8 cellular contexts compared by ENCODE assay signal in genomic region chr11:96342971-96343711, GRCh38. TPM values are rescaled to one million over a fixed set of nuclear protein-coding genes. Genes with fewer than 3 reads are reported as not detected.
DNase-seq lines count a peak whose midpoint lies in the region; ATAC-seq and TF ChIP-seq lines count a peak whose summit lies in the region.

MAML2 (minus strand) TSS chr11:96343195; CDS start chr11:96341895, 1,300 bp downstream.

- peak; percentile 88 for TF ChIP-seq CTCF in CD8-positive, alpha-beta T cell (IDR thresholded peaks at IDR 0.05)

- POLR2A ChIA-PET in CD8-positive, alpha-beta T cell (lab: Charles Lee): interaction anchor here (0.5 to 3.7 kb wide), 30 partner anchors 9 to 553 kb away, joined by 3 to 24 read pairs (median 4); partner anchors contain the start of genes CEP57 and FAM76B
- POLR2A ChIA-PET in activated CD8-positive, alpha-beta memory T cell treated with anti-CD3 and anti-CD28 coated beads for 36 hours (lab: Charles Lee): interaction anchor here (0.5 to 1.8 kb wide), 11 partner anchors 11 to 554 kb away, joined by 3 to 6 read pairs (median 4); partner anchors contain the start of gene FAM76B

- peaks cover 36% of the 10 kb centered on the region for H3K36me3 Mint-ChIP-seq in CD8-positive, alpha-beta T cell
- H3K36me3 Mint-ChIP-seq in memory B cell: no peaks in the 10 kb centered on the region

- peak within 1 kb of the TSS; percentile 98 for H3K4me3 Mint-ChIP-seq in CD8-positive, alpha-beta T cell
- H3K4me3 Mint-ChIP-seq in memory B cell: peak within 1 kb of the TSS; percentile 99

- peaks cover 16% of the 10 kb centered on the region for H3K4me1 ChIP-seq in CD8-positive, alpha-beta T cell (ENCODE audit: insufficient read depth, low read length)
- H3K4me1 ChIP-seq in effector memory CD4-positive, alpha-beta T cell (ENCODE audit: control insufficient read depth, insufficient read depth, low read length, poor library complexity, severe bottlenecking): peaks cover 22% of the 10 kb centered on the region

- no peaks in the 10 kb centered on the region for H3K9me3 ChIP-seq in CD8-positive, alpha-beta T cell (ENCODE audit: low read length)
- H3K9me3 ChIP-seq in effector memory CD4-positive, alpha-beta T cell (ENCODE audit: control insufficient read depth, low read length): no peaks in the 10 kb centered on the region

- peaks cover 39% of the 10 kb centered on the region for H3K4me1 Mint-ChIP-seq in CD8-positive, alpha-beta T cell (ENCODE audit: low read depth)
- H3K4me1 Mint-ChIP-seq in memory B cell: peaks cover 38% of the 10 kb centered on the region

- peak; percentile 82 to 92 (median 88) for DNase-seq in CD8-positive, alpha-beta T cell
- peak; percentile 99 for DNase-seq in HPDE6-E6E7 (ENCODE audit: extremely low spot score)
- DNase-seq in NK-92 (lab: John Stamatoyannopoulos, UW; ENCODE audit: unreplicated experiment): peak; percentile 51
- DNase-seq in effector memory CD4-positive, alpha-beta T cell: peak; percentile 83 to 88 (median 87)
- peak; percentile 72 to 89 for DNase-seq in memory B cell (ENCODE audit: low spot score in 2 of 2)
- DNase-seq in stimulated activated CD8-positive, alpha-beta memory T cell treated with anti-CD3 and anti-CD28 coated beads, Interleukin-12 subunit alpha, Interleukin-12 subunit beta, amount 100 ng/mL, for 1 hour (ENCODE audit: low read depth): peak; percentile 80

- H3K27me3 Mint-ChIP-seq in CD8-positive, alpha-beta T cell (ENCODE audit: low read depth): no peaks in the 10 kb centered on the region
- H3K27me3 Mint-ChIP-seq in memory B cell: no peaks in the 10 kb centered on the region

- peak; percentile 85 for ATAC-seq in CD8-positive, alpha-beta T cell
- peak; percentile 82 for ATAC-seq in GM19467 (IDR thresholded peaks at IDR 0.05; ENCODE audit: unreplicated experiment)
- peak; percentile 80 for ATAC-seq in memory B cell (ENCODE audit: low read depth)

- H3K4me3 ChIP-seq in CD8-positive, alpha-beta T cell (ENCODE audit: low read depth, low read length): peak within 1 kb of the TSS; percentile 98
- peak within 1 kb of the TSS; percentile 74 for H3K4me3 ChIP-seq in effector memory CD4-positive, alpha-beta T cell (ENCODE audit: insufficient read depth, low read depth, low read length, poor library complexity, severe bottlenecking)

- H3K9me3 Mint-ChIP-seq in CD8-positive, alpha-beta T cell: no peaks in the 10 kb centered on the region
- no peaks in the 10 kb centered on the region for H3K9me3 Mint-ChIP-seq in memory B cell

- H3K27me3 ChIP-seq in CD8-positive, alpha-beta T cell (ENCODE audit: insufficient read depth, low read length): no peaks in the 10 kb centered on the region
- no peaks in the 10 kb centered on the region for H3K27me3 ChIP-seq in effector memory CD4-positive, alpha-beta T cell (replicated peaks; ENCODE audit: control insufficient read depth, insufficient read depth, low read length, poor library complexity, severe bottlenecking)

- intact Hi-C loops in CD8-positive, alpha-beta T cell (cut with DNase I, micrococcal nuclease): loop anchor here (1.0 to 5.0 kb wide), 18 partner anchors 14 to 553 kb away; partner anchors contain the start of genes CCDC82 (in 2 of the 2) and CEP57 (in 1 of the 2)

- peak within 1 kb of the TSS; percentile 83 for H3K27ac ChIP-seq in CD8-positive, alpha-beta T cell (ENCODE audit: low read depth, low read length)
- H3K27ac ChIP-seq in effector memory CD4-positive, alpha-beta T cell (ENCODE audit: insufficient read depth, low read length, poor library complexity, severe bottlenecking): peak within 1 kb of the TSS; percentile 83

- H3K27ac Mint-ChIP-seq in CD8-positive, alpha-beta T cell: peak within 1 kb of the TSS; percentile 91
- peak within 1 kb of the TSS; percentile 91 for H3K27ac Mint-ChIP-seq in memory B cell

- CTCF ChIA-PET in CD8-positive, alpha-beta T cell (lab: Charles Lee): interaction anchor here (0.5 to 8.7 kb wide), 116 partner anchors 9 to 1242 kb away, joined by 3 to 134 read pairs (median 5); partner anchors contain the start of genes CCDC82, CEP57 and JRKL
- CTCF ChIA-PET in activated CD8-positive, alpha-beta memory T cell treated with anti-CD3 and anti-CD28 coated beads for 36 hours (lab: Charles Lee): interaction anchor here (0.7 to 2.9 kb wide), 33 partner anchors 11 to 291 kb away, joined by 3 to 11 read pairs (median 3); partner anchors contain the start of genes CCDC82 and JRKL

- no peaks in the 10 kb centered on the region for H3K36me3 ChIP-seq in CD8-positive, alpha-beta T cell (ENCODE audit: insufficient read depth, low read length)
- no peaks in the 10 kb centered on the region for H3K36me3 ChIP-seq in effector memory CD4-positive, alpha-beta T cell (ENCODE audit: control insufficient read depth, insufficient read depth, low read length)

RNA-seq across cellular contexts. Expression of gene MAML2, which starts in this region (rescaled TPM):
- total RNA-seq in CD8-positive, alpha-beta T cell: 10 to 100 TPM; 41.2 to 42.3 TPM
- total RNA-seq in activated CD8-positive, alpha-beta memory T cell treated with anti-CD3 and anti-CD28 coated beads for 36 hours: 10 to 100 TPM; 15.6 to 16.4 TPM

Comparison
In these comparisons a context has a peak if more than half of its experiments do, and no peak if none do; other contexts are left out.
1. Peak in every context shown above with its lines: DNase-seq, ATAC-seq, H3K4me3 ChIP-seq and H3K27ac ChIP-seq.